Comparison of ENCODE assay signal across 13 cellular contexts in the genomic region with DNA sequence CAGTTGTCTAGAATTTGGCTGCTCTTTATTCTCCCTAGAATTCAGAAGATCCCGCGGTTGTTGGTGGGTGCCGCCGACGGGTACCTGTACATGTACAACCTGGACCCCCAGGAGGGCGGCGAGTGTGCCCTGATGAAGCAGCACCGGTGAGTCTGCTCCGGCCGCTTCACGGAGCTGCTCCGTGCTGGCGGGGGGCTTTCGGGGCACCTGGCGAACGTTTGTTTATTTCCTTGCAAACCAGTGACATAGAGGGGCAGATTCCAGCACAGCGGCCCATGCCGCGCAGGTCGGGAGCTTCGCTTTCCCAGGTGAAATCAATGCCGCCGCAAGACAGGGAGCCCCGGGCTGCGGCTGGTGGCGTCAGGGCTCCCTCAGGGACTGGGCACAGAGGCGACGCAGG. TPM values are rescaled to one million over a fixed set of nuclear protein-coding genes. Genes with fewer than 3 reads are reported as not detected.
A peak's percentile ranks its signal among the peaks of the same experiment; 100 is the strongest.
DNase-seq lines count a peak whose midpoint lies in the region; ATAC-seq, FAIRE-seq and TF ChIP-seq lines count a peak whose summit lies in the region.
"Had no signal": no experiment of that assay in that cellular context is flagged by ENCODE, and none has a peak within 500 bp of the region (broad histone marks: within the 10 kb centered on the region; RNA-seq: fewer than 3 reads in every experiment).

No MANE protein-coding gene starts in this region.

- H3K9me1 ChIP-seq in K562 (ENCODE audit: control insufficient read depth, insufficient read depth, low read length): no peaks in the 10 kb centered on the region

- H3K27ac ChIP-seq in left ventricle myocardium inferior (replicated peaks) (no peak overlapping the region), K562 (ENCODE audit: extremely low read depth, low read depth, low read length) (no peak overlapping the region), neuronal stem cell (replicated peaks; ENCODE audit: low read length) (no peak overlapping the region), H9 (ENCODE audit: insufficient read length, low read depth, low read length) (no peak overlapping the region)

- no peak for TF ChIP-seq POLR2A in K562 (conservative IDR thresholded peaks at IDR 0.05)

- H2BK20ac ChIP-seq in H9 (ENCODE audit: low read depth, low read length, poor library complexity, severe bottlenecking): no peak overlapping the region

- no TSS peak for BruUV-seq in K562 (replicated peaks; lab: Mats Ljungman, UMichigan)

- H3K4me3 Mint-ChIP-seq in H9: no peak overlapping the region
- H3K4me3 Mint-ChIP-seq: CD4-positive, alpha-beta T cell had no signal

- H2BK5ac ChIP-seq in neuronal stem cell (ENCODE audit: low read length) (peak overlapping the region; percentile 71), H9 (ENCODE audit: insufficient read length, low read length) (no peak overlapping the region)

- no peaks in the 10 kb centered on the region for H3K9me3 ChIP-seq in left ventricle myocardium inferior (replicated peaks)
- H3K9me3 ChIP-seq in K562 (replicated peaks; ENCODE audit: control insufficient read depth, insufficient read depth, low read depth, low read length): no peaks in the 10 kb centered on the region
- peaks cover 0 to 2% of the 10 kb centered on the region in 2 donors for H3K9me3 ChIP-seq in neuronal stem cell (replicated peaks in 1 of 2; ENCODE audit: control insufficient read depth in 2 of 2, insufficient read depth in 1 of 2, low read depth in 1 of 2, low read length in 2 of 2)
- no peaks in the 10 kb centered on the region for H3K9me3 ChIP-seq in H9 (ENCODE audit: control insufficient read depth, low read depth, low read length)

- no peak overlapping the region for H3K18ac ChIP-seq in neuronal stem cell (ENCODE audit: low read length)
- H3K18ac ChIP-seq in H9 (ENCODE audit: insufficient read length, low read depth, low read length): no peak overlapping the region

- H3K4ac ChIP-seq in neuronal stem cell (ENCODE audit: low read length): no peak overlapping the region
- no peak overlapping the region for H3K4ac ChIP-seq in H9 (ENCODE audit: low read depth, low read length)

- ATAC-seq in Right ventricle myocardium superior (ENCODE audit: poor library complexity) (no peak), K562 (no peak), HG02938 (IDR thresholded peaks at IDR 0.05; ENCODE audit: unreplicated experiment) (no peak)

- H2BK15ac ChIP-seq in neuronal stem cell (ENCODE audit: low read length) (no peak overlapping the region), H9 (ENCODE audit: low read depth, low read length) (no peak overlapping the region)

- H4K5ac ChIP-seq in H9 (ENCODE audit: insufficient read length, low read depth, low read length): no peak overlapping the region

- H2BK12ac ChIP-seq in neuronal stem cell (ENCODE audit: low read length): no peak overlapping the region
- no peak overlapping the region for H2BK12ac ChIP-seq in H9 (ENCODE audit: insufficient read length, low read depth, low read length)

- no peaks in the 10 kb centered on the region for H3K27me3 ChIP-seq in left ventricle myocardium inferior (ENCODE audit: low read depth)
- no peaks in the 10 kb centered on the region for H3K27me3 ChIP-seq in K562 (ENCODE audit: control insufficient read depth in 2 of 2, insufficient read depth in 2 of 2, low read length in 2 of 2)
- no peaks in the 10 kb centered on the region for H3K27me3 ChIP-seq in neuronal stem cell (ENCODE audit: control insufficient read depth in 3 of 3, insufficient read depth in 3 of 3, low read depth in 1 of 3, low read length in 3 of 3)
- no peaks in the 10 kb centered on the region for H3K27me3 ChIP-seq in H9 (ENCODE audit: insufficient read depth, low read length)

- H3K36me3 Mint-ChIP-seq in H9 (ENCODE audit: insufficient read depth in 1 of 3, low read depth in 3 of 3): peaks cover 34 to 88% (median 78%) of the 10 kb centered on the region in 3 experiments; a peak in 6 of 7 replicates

- no peak for TF ChIP-seq CTCF in left ventricle myocardium inferior (IDR thresholded peaks at IDR 0.05; ENCODE audit: borderline replicate concordance)
- no peak for TF ChIP-seq CTCF in K562 (IDR thresholded peaks at IDR 0.05 in 2 of 3, conservative IDR thresholded peaks at IDR 0.05 in 1 of 3; ENCODE audit: insufficient read depth in 2 of 3, low read depth in 1 of 3, low read length in 3 of 3)
- TF ChIP-seq CTCF in H9 (conservative IDR thresholded peaks at IDR 0.05): no peak

- no peak for FAIRE-seq in K562 (lab: Jason Lieb, UNC)

- H4K20me1 ChIP-seq in K562 (replicated peaks; ENCODE audit: control insufficient read depth, insufficient read depth, low read length): no peaks in the 10 kb centered on the region
- H4K20me1 ChIP-seq in H9 (ENCODE audit: control insufficient read depth, insufficient read depth, insufficient read length): no peaks in the 10 kb centered on the region

- H3K4me1 Mint-ChIP-seq in H9: peaks cover under 1 to 4% of the 10 kb centered on the region in 2 experiments; a peak in 2 of 4 replicates

- no peak for TF ChIP-seq RAD21 in K562 (CRISPR knock-in tag; conservative IDR thresholded peaks at IDR 0.05 in 1 of 2, IDR thresholded peaks at IDR 0.05 in 1 of 2)

- H2BK120ac ChIP-seq in neuronal stem cell (ENCODE audit: low read depth, low read length) (no peak overlapping the region), H9 (ENCODE audit: low read depth, low read length, poor library complexity, severe bottlenecking) (no peak overlapping the region)

- no peak overlapping the region for H3K4me3 ChIP-seq in left ventricle myocardium inferior
- H3K4me3 ChIP-seq in K562: no peak overlapping the region
- H3K4me3 ChIP-seq in neuronal stem cell (ENCODE audit: low read length in 2 of 2): no peak overlapping the region

- H2AK5ac ChIP-seq in neuronal stem cell (ENCODE audit: low read depth, low read length) (no peak overlapping the region), H9 (ENCODE audit: insufficient read length, low read length) (no peak overlapping the region)

- peaks cover 96% of the 10 kb centered on the region for H3K36me3 ChIP-seq in left ventricle myocardium inferior
- peaks cover 73% of the 10 kb centered on the region; the same call in 2 of the 3 replicates for H3K36me3 ChIP-seq in K562 (ENCODE audit: control insufficient read depth, insufficient read depth, low read length)
- H3K36me3 ChIP-seq in neuronal stem cell (replicated peaks in 1 of 2; ENCODE audit: control insufficient read depth in 2 of 2, insufficient read depth in 2 of 2, low read length in 2 of 2): peaks cover 60 to 96% of the 10 kb centered on the region in 2 donors

- H3K9me3 Mint-ChIP-seq in H9: no peaks in the 10 kb centered on the region
- H3K9me3 Mint-ChIP-seq: CD4-positive, alpha-beta T cell had no signal

- no peak overlapping the region; a peak in 1 of 7 replicates for H3K27ac Mint-ChIP-seq in H9
- H3K27ac Mint-ChIP-seq: CD4-positive, alpha-beta T cell had no signal

- no peak for TF ChIP-seq EP300 in K562 (IDR thresholded peaks at IDR 0.05; ENCODE audit: low read length)

- POLR2A ChIA-PET in K562 (lab: Yijun Ruan, JAX): interaction anchor here (0.7 kb wide), 1 partner anchor 55 kb away, joined by 3 read pairs; no protein-coding TSS in a partner anchor

- no peak overlapping the region for H4K8ac ChIP-seq in neuronal stem cell (ENCODE audit: low read depth, low read length)
- no peak overlapping the region for H4K8ac ChIP-seq in H9 (replicated peaks; ENCODE audit: insufficient read length, low read depth, low read length)

- DNase-seq in Right ventricle myocardium superior (peak; percentile 40), left ventricle myocardium inferior (no peak), K562 (ENCODE audit: extremely low read depth in 1 of 4, low spot score in 3 of 4) (no peak), neuronal stem cell (ENCODE audit: low spot score) (no peak), H9 (no peak)
- no peak for DNase-seq in stimulated activated CD8-positive, alpha-beta memory T cell treated with anti-CD3 and anti-CD28 coated beads, Interleukin-4, amount 100 ng/mL, for 48 hours
- DNase-seq: 8988T; C1 segment of cervical spinal cord; Calu3; CD4-positive, alpha-beta T cell; DMS 273 treated with DMSO at 0.1 percent for 48 hours; IMR-90 had no signal

- H3K23ac ChIP-seq in neuronal stem cell (ENCODE audit: low read depth, low read length, poor library complexity) (no peak overlapping the region), H9 (ENCODE audit: insufficient read length, low read depth, low read length) (no peak overlapping the region)

- intact Hi-C loops in Right ventricle myocardium superior (cut with DNase I) (no loop called here), left ventricle myocardium inferior (cut with micrococcal nuclease) (no loop called here), K562 (cut with micrococcal nuclease) (no loop called here)

- H3K14ac ChIP-seq in neuronal stem cell (ENCODE audit: low read length) (no peak overlapping the region), H9 (ENCODE audit: insufficient read depth, low read length) (no peak overlapping the region)

- H4K91ac ChIP-seq in neuronal stem cell (ENCODE audit: low read depth, low read length, poor library complexity): no peak overlapping the region
- no peak overlapping the region for H4K91ac ChIP-seq in H9 (ENCODE audit: insufficient read length, low read depth, low read length)

- H3K23me2 ChIP-seq in H9 (ENCODE audit: insufficient read length, low read depth, low read length, poor library complexity, severe bottlenecking): no peaks in the 10 kb centered on the region

- H3K4me1 ChIP-seq in left ventricle myocardium inferior (peaks cover 21% of the 10 kb centered on the region), K562 (replicated peaks in 1 of 2; ENCODE audit: control insufficient read depth in 2 of 2, insufficient read depth in 2 of 2, low read length in 2 of 2) (no peaks in the 10 kb centered on the region; a peak in 1 of 5 replicates), neuronal stem cell (ENCODE audit: control insufficient read depth in 2 of 2, insufficient read depth in 1 of 2, low read depth in 1 of 2, low read length in 2 of 2) (peaks cover 0 to 3% of the 10 kb centered on the region in 2 donors), H9 (ENCODE audit: insufficient read depth, low read length) (no peaks in the 10 kb centered on the region)

- H2AFZ ChIP-seq in K562 (ENCODE audit: low read depth, low read length) (no peak overlapping the region), neuronal stem cell (ENCODE audit: low read length) (no peak overlapping the region), H9 (ENCODE audit: low read length) (no peak overlapping the region)

- WGBS in K562 (ENCODE audit: insufficient coverage, low coverage, missing lambda C conversion rate): 90% methylated on average over 26 of the region's 28 CpGs
- no CpG with 5 or more reads among the region's 28 CpGs for WGBS in neuronal stem cell (ENCODE audit: extremely low coverage in 2 of 2, insufficient read length in 2 of 2, insufficient replicate concordance in 1 of 2), 2 donors
- WGBS in H9 (ENCODE audit: extremely low coverage, insufficient read length, low lambda C conversion rate): no CpG with 5 or more reads among the region's 28 CpGs

- no peaks in the 10 kb centered on the region for H3K79me2 ChIP-seq in K562 (ENCODE audit: control insufficient read depth, insufficient read depth, low read length)
- no peaks in the 10 kb centered on the region for H3K79me2 ChIP-seq in H9 (ENCODE audit: insufficient read depth, low read length)

- CTCF ChIA-PET in K562 (lab: Yijun Ruan, JAX; ENCODE audit: low intra/inter-chr PET ratio): no interaction called here

- no peak overlapping the region for H3T11ph ChIP-seq in H9 (ENCODE audit: low read length)

- no peak overlapping the region for H3K56ac ChIP-seq in H9 (ENCODE audit: insufficient read length, low read depth, low read length)

- H3K4me2 ChIP-seq in K562 (ENCODE audit: insufficient read depth, low read length) (no peak overlapping the region), neuronal stem cell (ENCODE audit: insufficient read depth, low read length, poor library complexity, severe bottlenecking) (no peak overlapping the region), H9 (ENCODE audit: insufficient read depth, insufficient read length, low read length) (no peak overlapping the region)

- in situ Hi-C loops in K562 (cut with MboI): no loop called here

- H3K79me1 ChIP-seq in neuronal stem cell (ENCODE audit: low read depth, low read length): peaks cover 2% of the 10 kb centered on the region
- H3K79me1 ChIP-seq in H9 (ENCODE audit: insufficient read depth, low read depth, low read length, poor library complexity, severe bottlenecking): no peaks in the 10 kb centered on the region

- peaks cover 1% of the 10 kb centered on the region; the same call in 1 of the 2 replicates for H3K27me3 Mint-ChIP-seq in H9 (ENCODE audit: low read depth)
- H3K27me3 Mint-ChIP-seq: CD4-positive, alpha-beta T cell had no signal

- H3K9ac ChIP-seq in K562 (ENCODE audit: insufficient read depth in 1 of 2, low read depth in 2 of 2, low read length in 2 of 2) (no peak overlapping the region), neuronal stem cell (ENCODE audit: low read depth, low read length, poor library complexity) (no peak overlapping the region), H9 (ENCODE audit: extremely low read depth, insufficient read length, low read length) (no peak overlapping the region)

RNA-seq across cellular contexts. Expression of a gene that starts 38.0 kb away (rescaled TPM):
- total RNA-seq in Right ventricle myocardium superior (50.4 TPM), left ventricle myocardium inferior (46.2 TPM), K562 (2014; rRNA removed) (40.0 and 41.1 TPM in 2 replicates), K562 (2014; rRNA removed; fragmentation: Illumina TruSeq; extraction: Trizol) (33.9 and 39.1 TPM in 2 replicates), K562 (2015; rRNA removed; fragmentation: Illumina TruSeq; extraction: Trizol) (31.7 and 35.1 TPM in 2 replicates), K562 (2021) (55.0 and 59.4 TPM in 2 replicates), H9 (2021) (69.1 and 73.3 TPM in 2 replicates)
- 86.3 and 128 TPM in 2 replicates for total RNA-seq in K562 (2011; cell fraction: chromatin; rRNA removed; ENCODE audit: low replicate concordance)
- 52.8 and 55.0 TPM in 2 replicates for total RNA-seq in K562 (2011; cell fraction: nucleolus; rRNA removed)
- total RNA-seq in K562 (2011; cell fraction: nucleoplasm; rRNA removed): 72.4 and 86.7 TPM in 2 replicates
- polyA plus RNA-seq in K562 (2011; rRNA removed) (91.6 and 92.9 TPM in 2 replicates), K562 (2014; fragmentation: Illumina TruSeq; extraction: Trizol) (53.2 and 54.7 TPM in 2 replicates), K562 (2014; fragmentation: Nextera tagmentation; extraction: Ambion mirVana) (1 to 10 TPM; 7.9 to 8.0 TPM), K562 (2014; rRNA removed) (56.2 and 60.8 TPM in 2 replicates)
- polyA plus RNA-seq in K562 (2011; cell fraction: cytosol; rRNA removed): 66.6 and 81.7 TPM in 2 replicates
- 67.1 and 70.4 TPM in 2 replicates for polyA plus RNA-seq in K562 (2011; cell fraction: nucleus; rRNA removed)
- polyA plus RNA-seq in K562 (2012): 39.4 and 51.1 TPM in 2 replicates
- polyA minus RNA-seq in K562 (2011; rRNA and poly(A)+ RNA removed): 69.6 and 84.3 TPM in 2 replicates
- 45.9 and 52.1 TPM in 2 replicates for polyA minus RNA-seq in K562 (2011; cell fraction: cytosol; rRNA and poly(A)+ RNA removed)
- polyA minus RNA-seq in K562 (2011; cell fraction: nucleus; rRNA and poly(A)+ RNA removed): 21.1 and 32.7 TPM in 2 replicates
- polyA plus RNA-seq in neuronal stem cell (2013, experiment 1 of 2): 94.0 TPM
- polyA plus RNA-seq in neuronal stem cell (2013, experiment 2 of 2): 102 TPM

RNA-seq across cellular contexts. Expression of a gene that starts 54.7 kb away (rescaled TPM):
- total RNA-seq in Right ventricle myocardium superior (3.9 TPM), left ventricle myocardium inferior (3.7 TPM), K562 (2014; rRNA removed) (0.77 and 2.3 TPM in 2 replicates), K562 (2014; rRNA removed; fragmentation: Illumina TruSeq; extraction: Trizol) (0.03 and 0.29 TPM in 2 replicates), K562 (2015; rRNA removed; fragmentation: Illumina TruSeq; extraction: Trizol) (0.14 and 0.19 TPM in 2 replicates), K562 (2021) (1.2 and 1.4 TPM in 2 replicates), H9 (2021) (12.4 and 13.3 TPM in 2 replicates)
- 2.7 and 9.3 TPM in 2 replicates for total RNA-seq in K562 (2011; cell fraction: chromatin; rRNA removed; ENCODE audit: low replicate concordance)
- 2.4 and 3.3 TPM in 2 replicates for total RNA-seq in K562 (2011; cell fraction: nucleolus; rRNA removed)
- 3.4 and 3.6 TPM in 2 replicates for total RNA-seq in K562 (2011; cell fraction: nucleoplasm; rRNA removed)
- polyA plus RNA-seq in K562 (2011; rRNA removed) (1.1 and 1.2 TPM in 2 replicates), K562 (2014; fragmentation: Illumina TruSeq; extraction: Trizol) (0.37 and 1.1 TPM in 2 replicates), K562 (2014; fragmentation: Nextera tagmentation; extraction: Ambion mirVana) (under 1 TPM; 0.01 to 0.03 TPM), K562 (2014; rRNA removed) (0.82 and 1.2 TPM in 2 replicates)
- 0.80 and 4.7 TPM in 2 replicates for polyA plus RNA-seq in K562 (2011; cell fraction: cytosol; rRNA removed)
- polyA plus RNA-seq in K562 (2011; cell fraction: nucleus; rRNA removed): 1.7 and 4.8 TPM in 2 replicates
- 0.60 and 0.78 TPM in 2 replicates for polyA plus RNA-seq in K562 (2012)
- 0.36 and 2.3 TPM in 2 replicates for polyA minus RNA-seq in K562 (2011; rRNA and poly(A)+ RNA removed)
- 0.86 and 4.1 TPM in 2 replicates for polyA minus RNA-seq in K562 (2011; cell fraction: cytosol; rRNA and poly(A)+ RNA removed)
- polyA minus RNA-seq in K562 (2011; cell fraction: nucleus; rRNA and poly(A)+ RNA removed): 0.44 and 0.54 TPM in 2 replicates
- 29.0 TPM for polyA plus RNA-seq in neuronal stem cell (2013, experiment 1 of 2)
- polyA plus RNA-seq in neuronal stem cell (2013, experiment 2 of 2): 28.9 TPM
